ENCODE assay signal across 21 cellular contexts in the genomic region with DNA sequence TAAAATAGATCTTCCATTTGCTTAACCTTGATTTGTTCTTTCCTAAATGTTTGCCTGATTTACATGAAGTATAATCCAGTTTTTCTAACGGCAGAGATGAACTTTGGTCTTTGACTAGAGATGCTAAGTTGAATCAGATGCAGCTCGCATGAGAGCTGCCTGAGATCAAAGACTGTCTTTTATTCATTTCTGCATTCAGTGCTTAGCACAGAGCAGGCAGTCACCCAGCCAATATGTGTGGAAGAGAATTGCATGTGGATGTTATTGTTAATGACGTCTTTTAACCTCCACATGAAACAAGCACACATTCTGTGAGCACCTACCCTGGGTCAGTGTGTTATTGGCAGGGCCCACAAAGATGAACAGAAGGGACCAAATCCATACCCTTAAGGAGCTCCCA.
"Had no signal": no experiment of that assay in that cellular context is flagged by ENCODE, and none has a peak within 500 bp of the region (broad histone marks: within the 10 kb centered on the region; RNA-seq: fewer than 3 reads in every experiment).

No MANE protein-coding gene starts in this region.

- H3K4me3 ChIP-seq: K562 had no signal

- FAIRE-seq: HTR-8/SVneo, K562, RCC 7860 had no signal

- ATAC-seq: K562, SK-N-SH treated with all-trans-retinoic acid at 6 μM for 48 hours had no signal

- H3K27ac ChIP-seq: HL-60, KMS-11 had no signal

- DNase-seq: Kasumi-1, MM.1S, NCI-H1092 treated with DMSO at 0.1 percent for 48 hours, NCI-H1436, NCI-H187, NCI-H2029, NCI-H2081 treated with DMSO at 0.1 percent for 48 hours, NCI-H2171, NCI-H446, NCI-H510A, NCI-H524 treated with DMSO at 0.1 percent for 48 hours, NCI-H69, NCI-H774, RPMI8226, SHP77 had no signal
